8 cellular contexts compared by ENCODE assay signal in genomic region chr19:9819590-9819898, GRCh38. TPM values are rescaled to one million over a fixed set of nuclear protein-coding genes. Genes with fewer than 3 reads are reported as not detected.
A peak's percentile ranks its signal among the peaks of the same experiment; 100 is the strongest.
DNase-seq lines count a peak whose midpoint lies in the region; ATAC-seq and TF ChIP-seq lines count a peak whose summit lies in the region.

No MANE protein-coding gene starts in this region.

- peaks cover 2% of the 10 kb centered on the region for H3K36me3 ChIP-seq in osteoblast (ENCODE audit: insufficient read depth, low read length)

- DNase-seq in Calu3 (no peak), NCI-H510A (lab: John Stamatoyannopoulos, UW) (peak; percentile 99), dorsolateral prefrontal cortex (no peak), osteoblast (ENCODE audit: insufficient read length, low spot score, missing footprints) (no peak), Ammon's horn (ENCODE audit: low spot score) (no peak), NCI-H2196 treated with DMSO at 0.1 percent for 48 hours (lab: John Stamatoyannopoulos, UW; ENCODE audit: unreplicated experiment) (no peak), middle frontal gyrus (ENCODE audit: extremely low spot score, low spot score) (no peak)

- peaks cover 11% of the 10 kb centered on the region for H3K4me1 ChIP-seq in osteoblast (ENCODE audit: insufficient read depth, low read length)

- intact Hi-C loops in Calu3 (cut with micrococcal nuclease; ENCODE audit: unreplicated experiment) (no loop called here), dorsolateral prefrontal cortex (cut with DNase I) (no loop called here)

- H3K36me3 Mint-ChIP-seq in Calu3 (ENCODE audit: insufficient read depth, unreplicated experiment), result peaks cover 24% of the 10 kb centered on the region

- H3K4me1 Mint-ChIP-seq in Calu3 (ENCODE audit: low read depth, unreplicated experiment), result no peaks in the 10 kb centered on the region

- CTCF ChIA-PET in Calu3 (lab: Charles Lee), result no interaction called here

- no TSS peak for BruUV-seq in Calu3 (replicated peaks; lab: Mats Ljungman, UMichigan)

- H3K4me2 ChIP-seq in osteoblast (ENCODE audit: insufficient read depth, low read length), result peak overlapping the region; percentile 68

- peak overlapping the region; percentile 77 for H2AFZ ChIP-seq in osteoblast (ENCODE audit: low read length)

- H3K9me3 ChIP-seq in osteoblast (ENCODE audit: low read depth, low read length), result no peaks in the 10 kb centered on the region

- H3K4me3 Mint-ChIP-seq in Calu3 (ENCODE audit: low read depth, unreplicated experiment), result peak overlapping the region; percentile 80

- no peak for ATAC-seq in activated CD4-positive, CD25-positive, alpha-beta regulatory T cell treated with anti-CD3 and anti-CD28 coated beads, Interleukin-2, amount 50 U/mL, for 24 hours

- H3K9me3 Mint-ChIP-seq in Calu3 (ENCODE audit: low read depth, unreplicated experiment), result no peaks in the 10 kb centered on the region

- H3K79me2 ChIP-seq in osteoblast (ENCODE audit: insufficient read depth, low read length), result peaks cover 40% of the 10 kb centered on the region

- H3K27ac ChIP-seq in dorsolateral prefrontal cortex (peak overlapping the region in 55 of 59 donors; percentile 10 to 97 (median 90)), osteoblast (ENCODE audit: low read depth, low read length) (no peak overlapping the region)

- H3K27me3 ChIP-seq in dorsolateral prefrontal cortex (no peaks in the 10 kb centered on the region), osteoblast (ENCODE audit: insufficient read depth, low read length) (no peaks in the 10 kb centered on the region)

- H4K20me1 ChIP-seq in osteoblast (ENCODE audit: insufficient read depth, low read length), result peaks cover 6% of the 10 kb centered on the region

- no peak for TF ChIP-seq CTCF in Calu3 (IDR thresholded peaks at IDR 0.05; ENCODE audit: unreplicated experiment)
- TF ChIP-seq CTCF in dorsolateral prefrontal cortex (IDR thresholded peaks at IDR 0.05 in 54 of 56, conservative IDR thresholded peaks at IDR 0.05 in 2 of 56; ENCODE audit: low read depth in 1 of 56, partially characterized antibody in 56 of 56), result peak in 1 of 56 donors; percentile 4
- no peak for TF ChIP-seq CTCF in osteoblast (IDR thresholded peaks at IDR 0.05; ENCODE audit: extremely low read depth, low read depth, low read length)

- no peaks in the 10 kb centered on the region for H3K27me3 Mint-ChIP-seq in Calu3 (ENCODE audit: unreplicated experiment)

- H3K27ac Mint-ChIP-seq in Calu3 (ENCODE audit: unreplicated experiment), result peak overlapping the region; percentile 79

- H3K4me3 ChIP-seq in dorsolateral prefrontal cortex, result peak overlapping the region; percentile 54 to 100 (median 96)
- H3K4me3 ChIP-seq in osteoblast (ENCODE audit: insufficient read depth, low read length), result peak overlapping the region; percentile 63

RNA-seq across cellular contexts. Expression of gene FBXL12, which starts 0.7 kb away (rescaled TPM):
- total RNA-seq in Calu3 (2022) (20.7 and 21.4 TPM in 2 replicates), dorsolateral prefrontal cortex (10 to 100 TPM; 10.8 to 26.2 (median 17.7) TPM), osteoblast (23.9 and 25.0 TPM in 2 replicates)

RNA-seq across cellular contexts. Expression of gene UBL5, which starts 8.2 kb away (rescaled TPM):
- total RNA-seq in Calu3 (2022) (233 and 234 TPM in 2 replicates), dorsolateral prefrontal cortex (100 to 1,000 TPM; 172 to 365 (median 275) TPM), osteoblast (82.5 and 111 TPM in 2 replicates)

RNA-seq across cellular contexts. Expression of gene PIN1, which starts 15.6 kb away (rescaled TPM):
- 49.5 and 51.0 TPM in 2 replicates for total RNA-seq in Calu3 (2022)
- total RNA-seq in dorsolateral prefrontal cortex, result 100 to 1,000 TPM; 108 to 307 (median 215) TPM
- total RNA-seq in osteoblast, result 53.9 and 62.6 TPM in 2 replicates

RNA-seq across cellular contexts. Expression of gene ZNF846, which starts 51.0 kb away (rescaled TPM):
- total RNA-seq in Calu3 (2022) (7.8 and 8.0 TPM in 2 replicates), dorsolateral prefrontal cortex (10 to 100 TPM; 22.4 to 55.4 (median 33.7) TPM), osteoblast (14.1 and 17.7 TPM in 2 replicates)
